In genomic region chr3:186614597-186615483, GRCh38 we compare ENCODE assay signal across 2 cellular contexts.
A peak's percentile ranks its signal among the peaks of the same experiment; 100 is the strongest.
TF ChIP-seq lines count a peak whose summit lies in the region.

No MANE protein-coding gene starts in this region.

TF ChIP-seq in A549, 52 proteins besides CTCF, POLR2A, EP300 and RAD21:
- peak; percentile 64 for TF ChIP-seq SMC3 (IDR thresholded peaks at IDR 0.05)
- TF ChIP-seq, protein P1, sequence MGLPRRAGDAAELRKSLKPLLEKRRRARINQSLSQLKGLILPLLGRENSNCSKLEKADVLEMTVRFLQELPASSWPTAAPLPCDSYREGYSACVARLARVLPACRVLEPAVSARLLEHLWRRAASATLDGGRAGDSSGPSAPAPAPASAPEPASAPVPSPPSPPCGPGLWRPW (IDR thresholded peaks at IDR 0.05), result no peak
- TF ChIP-seq, protein P2, sequence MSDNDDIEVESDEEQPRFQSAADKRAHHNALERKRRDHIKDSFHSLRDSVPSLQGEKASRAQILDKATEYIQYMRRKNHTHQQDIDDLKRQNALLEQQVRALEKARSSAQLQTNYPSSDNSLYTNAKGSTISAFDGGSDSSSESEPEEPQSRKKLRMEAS (IDR thresholded peaks at IDR 0.05), result peak; percentile 45; the same call in 1 of the 2 replicates

TF ChIP-seq in IMR-90, 13 proteins besides CTCF, POLR2A, EP300 and RAD21:
- TF ChIP-seq, protein P3, sequence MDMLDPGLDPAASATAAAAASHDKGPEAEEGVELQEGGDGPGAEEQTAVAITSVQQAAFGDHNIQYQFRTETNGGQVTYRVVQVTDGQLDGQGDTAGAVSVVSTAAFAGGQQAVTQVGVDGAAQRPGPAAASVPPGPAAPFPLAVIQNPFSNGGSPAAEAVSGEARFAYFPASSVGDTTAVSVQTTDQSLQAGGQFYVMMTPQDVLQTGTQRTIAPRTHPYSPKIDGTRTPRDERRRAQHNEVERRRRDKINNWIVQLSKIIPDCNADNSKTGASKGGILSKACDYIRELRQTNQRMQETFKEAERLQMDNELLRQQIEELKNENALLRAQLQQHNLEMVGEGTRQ (IDR thresholded peaks at IDR 0.05; ENCODE audit: low read depth, low read length), result no peak; the same call in 1 of the 2 replicates
- TF ChIP-seq RFX5 (IDR thresholded peaks at IDR 0.05; ENCODE audit: low read depth, low read length) (no peak), FOS (IDR thresholded peaks at IDR 0.05; ENCODE audit: low read depth, low read length) (no peak), SMC3 (IDR thresholded peaks at IDR 0.05; ENCODE audit: low read depth, low read length) (peak; percentile 73), RCOR1 (IDR thresholded peaks at IDR 0.05; ENCODE audit: insufficient replicate concordance, low read length) (peak; percentile 89), CHD1 (IDR thresholded peaks at IDR 0.05; ENCODE audit: low read depth, low read length) (no peak), MAZ (IDR thresholded peaks at IDR 0.05; ENCODE audit: borderline replicate concordance, low read depth, low read length) (no peak), NFE2L2 (IDR thresholded peaks at IDR 0.05; ENCODE audit: low read depth, low read length) (no peak), MXI1 (IDR thresholded peaks at IDR 0.05; ENCODE audit: borderline replicate concordance, low read depth, low read length) (peak; percentile 47; the same call in 1 of the 2 replicates), BHLHE40 (IDR thresholded peaks at IDR 0.05; ENCODE audit: low read depth, low read length) (peak; percentile 39; the same call in 1 of the 2 replicates), MAFK (IDR thresholded peaks at IDR 0.05; ENCODE audit: low read depth, low read length) (no peak), CEBPB (IDR thresholded peaks at IDR 0.05; ENCODE audit: low read depth, low read length) (no peak)
- TF ChIP-seq, protein P4, sequence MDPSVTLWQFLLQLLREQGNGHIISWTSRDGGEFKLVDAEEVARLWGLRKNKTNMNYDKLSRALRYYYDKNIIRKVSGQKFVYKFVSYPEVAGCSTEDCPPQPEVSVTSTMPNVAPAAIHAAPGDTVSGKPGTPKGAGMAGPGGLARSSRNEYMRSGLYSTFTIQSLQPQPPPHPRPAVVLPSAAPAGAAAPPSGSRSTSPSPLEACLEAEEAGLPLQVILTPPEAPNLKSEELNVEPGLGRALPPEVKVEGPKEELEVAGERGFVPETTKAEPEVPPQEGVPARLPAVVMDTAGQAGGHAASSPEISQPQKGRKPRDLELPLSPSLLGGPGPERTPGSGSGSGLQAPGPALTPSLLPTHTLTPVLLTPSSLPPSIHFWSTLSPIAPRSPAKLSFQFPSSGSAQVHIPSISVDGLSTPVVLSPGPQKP (IDR thresholded peaks at IDR 0.05; ENCODE audit: borderline replicate concordance, low read depth, low read length), result no peak
